Comparison of ENCODE assay signal across 12 cellular contexts in the genomic region with DNA sequence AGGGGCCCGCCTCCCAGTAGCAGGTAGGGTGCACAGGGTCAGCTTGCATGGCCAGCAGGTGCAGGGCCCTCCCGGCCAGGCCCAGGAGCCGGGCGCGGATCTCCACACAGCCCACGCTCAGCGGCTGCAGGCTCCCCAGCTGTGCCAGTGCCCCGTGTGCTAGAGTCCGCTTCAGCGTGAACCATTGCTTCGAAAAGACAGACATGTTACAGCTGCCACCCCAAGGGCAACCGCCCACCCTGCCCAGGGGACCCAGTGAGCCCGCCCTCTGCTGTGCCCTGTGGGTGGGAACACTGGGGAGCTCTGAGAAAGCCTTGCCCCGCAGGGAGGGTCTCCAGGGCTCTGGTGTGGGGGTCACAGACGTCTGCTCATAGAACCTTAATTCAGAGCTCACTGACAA.
"Had no signal": no experiment of that assay in that cellular context is flagged by ENCODE, and none has a peak within 500 bp of the region (broad histone marks: within the 10 kb centered on the region; RNA-seq: fewer than 3 reads in every experiment).

No MANE protein-coding gene starts in this region.

- H3K27me3 ChIP-seq: right atrium auricular region had no signal

- H3K4me3 Mint-ChIP-seq: activated naive CD4-positive, alpha-beta T cell treated with anti-CD3 and anti-CD28 coated beads, Interleukin-2, amount 50 U/mL, for 24 hours; neural crest cell; stimulated activated effector memory CD8-positive, alpha-beta T cell treated with anti-CD3 and anti-CD28 coated beads, Interleukin-12 subunit alpha, Interleukin-12 subunit beta, amount 100 ng/mL, for 72 hours had no signal

- H3K4me1 ChIP-seq: gastroesophageal sphincter, right atrium auricular region had no signal

- H3K9me3 Mint-ChIP-seq: activated naive CD4-positive, alpha-beta T cell treated with anti-CD3 and anti-CD28 coated beads, Interleukin-2, amount 50 U/mL, for 24 hours; neural crest cell; stimulated activated effector memory CD8-positive, alpha-beta T cell treated with anti-CD3 and anti-CD28 coated beads, Interleukin-12 subunit alpha, Interleukin-12 subunit beta, amount 100 ng/mL, for 72 hours had no signal

- H3K36me3 Mint-ChIP-seq: activated naive CD4-positive, alpha-beta T cell treated with anti-CD3 and anti-CD28 coated beads, Interleukin-2, amount 50 U/mL, for 24 hours; stimulated activated effector memory CD8-positive, alpha-beta T cell treated with anti-CD3 and anti-CD28 coated beads, Interleukin-12 subunit alpha, Interleukin-12 subunit beta, amount 100 ng/mL, for 72 hours had no signal

- ATAC-seq: gastroesophageal sphincter had no signal

- H3K27ac ChIP-seq: epithelial cell of prostate, gastroesophageal sphincter, right atrium auricular region, tibial nerve had no signal

- H3K4me3 ChIP-seq: gastroesophageal sphincter, right atrium auricular region, tibial nerve had no signal

- H3K27ac Mint-ChIP-seq: activated naive CD4-positive, alpha-beta T cell treated with anti-CD3 and anti-CD28 coated beads, Interleukin-2, amount 50 U/mL, for 24 hours; stimulated activated effector memory CD8-positive, alpha-beta T cell treated with anti-CD3 and anti-CD28 coated beads, Interleukin-12 subunit alpha, Interleukin-12 subunit beta, amount 100 ng/mL, for 72 hours had no signal

- H3K36me3 ChIP-seq: gastroesophageal sphincter, right atrium auricular region, tibial nerve had no signal

- DNase-seq: activated CD4-positive, alpha-beta T cell treated with anti-CD3 and anti-CD28 coated beads, Interleukin-2, amount 50 U/mL, for 4 hours; effector memory CD4-positive, alpha-beta T cell; SIG-M5; small intestine; T-helper 2 cell had no signal
